1 cellular context compared by ENCODE assay signal in genomic region chr2:232556426-232556825, GRCh38.
TF ChIP-seq lines count a peak whose summit lies in the region.

No MANE protein-coding gene starts in this region.

TF ChIP-seq in K562, 482 proteins besides CTCF, POLR2A, EP300 and RAD21:
- TF ChIP-seq CHCHD3 (CRISPR knock-in tag; IDR thresholded peaks at IDR 0.05) (no peak), CEBPB (tag; IDR thresholded peaks at IDR 0.05) (peak; percentile 38), ZNF197 (CRISPR knock-in tag; IDR thresholded peaks at IDR 0.05; ENCODE audit: low read depth) (no peak), CEBPG (CRISPR knock-in tag; IDR thresholded peaks at IDR 0.05) (no peak), CEBPG (tag; conservative IDR thresholded peaks at IDR 0.05 in 1 of 2, IDR thresholded peaks at IDR 0.05 in 1 of 2) (peak in 1 of 2 experiments; percentile 64; a peak in 1 of 4 replicates)
TF ChIP-seq in K562: peak in this region for 2.
